17 cellular contexts compared by ENCODE assay signal in genomic region chr20:36538026-36538764, GRCh38. TPM values are rescaled to one million over a fixed set of nuclear protein-coding genes. Genes with fewer than 3 reads are reported as not detected.
A peak's percentile ranks its signal among the peaks of the same experiment; 100 is the strongest.
DNase-seq lines count a peak whose midpoint lies in the region; ATAC-seq, FAIRE-seq and TF ChIP-seq lines count a peak whose summit lies in the region.
"Had no signal": no experiment of that assay in that cellular context is flagged by ENCODE, and none has a peak within 500 bp of the region (broad histone marks: within the 10 kb centered on the region; RNA-seq: fewer than 3 reads in every experiment).

No MANE protein-coding gene starts in this region.

- no peak for TF ChIP-seq EP300 in HepG2 (IDR thresholded peaks at IDR 0.05; ENCODE audit: low read depth in 2 of 2, low read length in 2 of 2)
- TF ChIP-seq EP300 in HepG2 (CRISPR knock-in tag; IDR thresholded peaks at IDR 0.05; ENCODE audit: borderline replicate concordance): no peak

- no peak overlapping the region for H3K27ac ChIP-seq in liver (ENCODE audit: low read depth in 1 of 2, low read length in 2 of 2)
- no peak overlapping the region for H3K27ac ChIP-seq in HepG2 (ENCODE audit: extremely low read length, insufficient read depth, low read length)
- peak overlapping the region; percentile 100 for H3K27ac ChIP-seq in rectal smooth muscle tissue (ENCODE audit: low read depth, low read length)
- H3K27ac ChIP-seq in aorta (ENCODE audit: low read depth in 1 of 2, low read length in 2 of 2): peak overlapping the region; percentile 72 to 87

- TF ChIP-seq CTCF in liver (IDR thresholded peaks at IDR 0.05; ENCODE audit: low read depth, low read length, missing input control) (no peak), HepG2 (CRISPR knock-in tag; IDR thresholded peaks at IDR 0.05) (no peak), fibroblast of mammary gland (conservative IDR thresholded peaks at IDR 0.05; ENCODE audit: control insufficient read depth, insufficient read depth, low read depth, low read length) (no peak)

- POLR2A ChIA-PET in HepG2 (lab: Yijun Ruan, JAX): no interaction called here

- no peak for FAIRE-seq in HepG2 (lab: Jason Lieb, UNC)

- DNase-seq in HepG2 (ENCODE audit: low spot score): no peak
- peak; percentile 41 for DNase-seq in fibroblast of mammary gland (ENCODE audit: low read depth)
- DNase-seq in aorta: peak in 1 of 2 donors; percentile 51
- DNase-seq in NOMO-1 treated with DMSO at 0.1 percent for 48 hours (lab: John Stamatoyannopoulos, UW; ENCODE audit: unreplicated experiment): no peak
- DNase-seq in NCI-H82 treated with DMSO at 0.1 percent for 48 hours (lab: John Stamatoyannopoulos, UW; ENCODE audit: unreplicated experiment): no peak
- no peak for DNase-seq in GF-D8 (lab: John Stamatoyannopoulos, UW)
- DNase-seq: activated CD4-positive, alpha-beta T cell treated with anti-CD3 and anti-CD28 coated beads, Interleukin-2, amount 50 U/mL, for 4 hours; activated T-cell treated with anti-CD3 and anti-CD28 coated beads, Interleukin-2, amount 50 U/mL, for 48 hours; CD4-positive, alpha-beta memory T cell; DND-41; NCI-H1694; NCI-H526 treated with DMSO at 0.1 percent for 48 hours; stimulated activated naive B cell treated with anti-CD40 and anti-IgM and Interleukin-4, amounts not matched to agents 10 μg/mL and 1 μg/mL and 100 μg/mL, for 72 hours had no signal

- no peak for TF ChIP-seq POLR2A in HepG2 (IDR thresholded peaks at IDR 0.05; ENCODE audit: insufficient read depth in 1 of 2, low read depth in 2 of 2, low read length in 2 of 2)

- H3K4me1 ChIP-seq in liver (ENCODE audit: control insufficient read depth in 4 of 4, insufficient read depth in 4 of 4, low read length in 3 of 4) (peaks cover 0 to 5% (median 0%) of the 10 kb centered on the region in 4 donors), HepG2 (ENCODE audit: insufficient read depth, low read length) (peaks cover 34% of the 10 kb centered on the region), rectal smooth muscle tissue (ENCODE audit: control insufficient read depth, insufficient read depth, low read length) (peaks cover 4% of the 10 kb centered on the region), aorta (ENCODE audit: control insufficient read depth in 1 of 2, insufficient read depth in 2 of 2, low read length in 2 of 2) (no peaks in the 10 kb centered on the region)

- WGBS in liver: 88% methylated on average over 12 of the region's 12 CpGs
- 86% methylated on average over 12 of the region's 12 CpGs for WGBS in HepG2 (ENCODE audit: low lambda C conversion rate)
- WGBS in aorta, 2 donors: 8 to 11% methylated on average over 12 of the region's 12 CpGs

- H3K4me3 ChIP-seq in liver (ENCODE audit: low read depth in 1 of 3, low read length in 3 of 3) (no peak overlapping the region), HepG2 (replicated peaks in 1 of 3; ENCODE audit: insufficient read depth in 1 of 3, low read depth in 2 of 3, low read length in 3 of 3) (no peak overlapping the region), fibroblast of mammary gland (ENCODE audit: control insufficient read depth, low read depth, low read length) (no peak overlapping the region), rectal smooth muscle tissue (ENCODE audit: low read length) (no peak overlapping the region), aorta (ENCODE audit: low read length in 2 of 2) (no peak overlapping the region)

- no peak overlapping the region for H2AFZ ChIP-seq in HepG2 (ENCODE audit: low read length)

- H3K36me3 ChIP-seq in liver (ENCODE audit: control insufficient read depth in 4 of 4, insufficient read depth in 3 of 4, low read depth in 1 of 4, low read length in 3 of 4) (no peaks in the 10 kb centered on the region), HepG2 (replicated peaks in 1 of 2; ENCODE audit: control insufficient read depth in 1 of 2, insufficient read depth in 2 of 2, low read length in 2 of 2) (no peaks in the 10 kb centered on the region), rectal smooth muscle tissue (ENCODE audit: control insufficient read depth, insufficient read depth, low read length) (peaks cover 5% of the 10 kb centered on the region), aorta (ENCODE audit: control insufficient read depth in 1 of 2, insufficient read depth in 2 of 2, low read length in 1 of 2) (no peaks in the 10 kb centered on the region)

- H3K9ac ChIP-seq in liver (ENCODE audit: low read depth in 1 of 2, low read length in 2 of 2): no peak overlapping the region
- H3K9ac ChIP-seq in HepG2 (ENCODE audit: insufficient read depth, low read depth, low read length): no peak overlapping the region
- H3K9ac ChIP-seq in rectal smooth muscle tissue (ENCODE audit: low read length): no peak overlapping the region

- TF ChIP-seq RAD21 in liver (IDR thresholded peaks at IDR 0.05) (no peak), HepG2 (CRISPR knock-in tag; IDR thresholded peaks at IDR 0.05) (no peak)

- in situ Hi-C loops in HepG2 (cut with HindIII; ENCODE audit: extremely low pct_ligation_motif_present, low pct_unique_long_range_greater_than_20kb): no loop called here

- no peaks in the 10 kb centered on the region for H3K9me3 ChIP-seq in liver (ENCODE audit: control insufficient read depth in 4 of 4, low read length in 3 of 4)
- no peaks in the 10 kb centered on the region for H3K9me3 ChIP-seq in HepG2 (ENCODE audit: low read length)
- no peaks in the 10 kb centered on the region for H3K9me3 ChIP-seq in aorta (ENCODE audit: control insufficient read depth, low read length)

- ATAC-seq in HepG2: no peak
- no peak for ATAC-seq in aorta (ENCODE audit: low FRiP score)
- ATAC-seq: sciatic nerve; stimulated activated naive B cell treated with anti-CD40 and anti-IgM and Interleukin-4, amounts not matched to agents 10 μg/mL and 1 μg/mL and 100 μg/mL, for 72 hours had no signal

- no peaks in the 10 kb centered on the region; the same call in 1 of the 2 replicates for H4K20me1 ChIP-seq in HepG2 (ENCODE audit: insufficient read depth, low read length)

- CTCF ChIA-PET in HepG2 (lab: Yijun Ruan, JAX; ENCODE audit: low intra/inter-chr PET ratio, low total read pairs): no interaction called here

- intact Hi-C loops in HepG2 (cut with micrococcal nuclease; ENCODE audit: unreplicated experiment): no loop called here
- intact Hi-C loops in aorta (cut with DNase I): no loop called here

- H3K27me3 ChIP-seq in liver (ENCODE audit: control insufficient read depth in 4 of 4, insufficient read depth in 4 of 4, low read length in 3 of 4) (no peaks in the 10 kb centered on the region), HepG2 (ENCODE audit: control insufficient read depth in 1 of 2, insufficient read depth in 2 of 2, low read length in 2 of 2) (no peaks in the 10 kb centered on the region), rectal smooth muscle tissue (ENCODE audit: control insufficient read depth, insufficient read depth, low read length) (no peaks in the 10 kb centered on the region), aorta (ENCODE audit: control insufficient read depth in 1 of 2, insufficient read depth in 2 of 2, low read length in 1 of 2) (no peaks in the 10 kb centered on the region)

- H3K4me2 ChIP-seq in HepG2 (ENCODE audit: low read depth, low read length): no peak overlapping the region

- BruUV-seq in HepG2 (replicated peaks; lab: Mats Ljungman, UMichigan): no TSS peak

- no peaks in the 10 kb centered on the region for H3K79me2 ChIP-seq in HepG2 (ENCODE audit: insufficient read depth, low read length)

RNA-seq across cellular contexts. Expression of gene MYL9, which starts 3.1 kb away (rescaled TPM):
- 1 to 10 TPM in 1 of 2 donors, under 1 TPM in 1; 0.98 to 5.4 TPM for total RNA-seq in liver
- polyA plus RNA-seq in liver: 10 to 100 TPM in 1 of 2 donors, 1 to 10 TPM in 1; 9.9 to 27.0 TPM
- total RNA-seq in HepG2 (2016; rRNA removed; fragmentation: Illumina TruSeq; extraction: Trizol): 2.2 and 2.7 TPM in 2 replicates
- total RNA-seq in HepG2 (2016; cell fraction: cytosol; rRNA removed; fragmentation: Illumina TruSeq; extraction: Trizol; ENCODE audit: low read depth): 0.79 and 0.91 TPM in 2 replicates
- 2.5 TPM in 2 replicates for total RNA-seq in HepG2 (2016; cell fraction: insoluble cytoplasmic fraction; rRNA removed; fragmentation: Illumina TruSeq; extraction: Trizol)
- total RNA-seq in HepG2 (2016; cell fraction: membrane; rRNA removed; fragmentation: Illumina TruSeq; extraction: Trizol): 1.5 and 2.5 TPM in 2 replicates
- 1.3 and 1.7 TPM in 2 replicates for total RNA-seq in HepG2 (2016; cell fraction: nucleus; rRNA removed; fragmentation: Illumina TruSeq; extraction: Trizol)
- 0.87 and 1.1 TPM in 2 replicates for polyA plus RNA-seq in HepG2 (2011; rRNA removed)
- polyA plus RNA-seq in HepG2 (2011; cell fraction: cytosol; rRNA removed): 0.72 and 0.73 TPM in 2 replicates
- polyA plus RNA-seq in HepG2 (2011; cell fraction: nucleus; rRNA removed): 0.59 and 0.69 TPM in 2 replicates
- polyA plus RNA-seq in HepG2 (2012): 1.2 and 1.4 TPM in 2 replicates
- polyA plus RNA-seq in HepG2 (2016; cell fraction: cytosol; fragmentation: Illumina TruSeq; extraction: Trizol; ENCODE audit: low read depth): 4.6 and 5.7 TPM in 2 replicates
- 10.1 and 12.3 TPM in 2 replicates for polyA plus RNA-seq in HepG2 (2016; cell fraction: insoluble cytoplasmic fraction; fragmentation: Illumina TruSeq; extraction: Trizol; ENCODE audit: low read depth)
- polyA plus RNA-seq in HepG2 (2016; cell fraction: membrane; fragmentation: Illumina TruSeq; extraction: Trizol; ENCODE audit: low read depth): 6.4 and 6.8 TPM in 2 replicates
- polyA plus RNA-seq in HepG2 (2016; cell fraction: nucleus; fragmentation: Illumina TruSeq; extraction: Trizol; ENCODE audit: insufficient read depth, low read depth): 8.9 and 9.0 TPM in 2 replicates
- polyA minus RNA-seq in HepG2 (2011; rRNA and poly(A)+ RNA removed; ENCODE audit: low replicate concordance): 0.72 and 4.7 TPM in 2 replicates
- 0.70 and 0.89 TPM in 2 replicates for polyA minus RNA-seq in HepG2 (2011; cell fraction: cytosol; rRNA and poly(A)+ RNA removed)
- polyA minus RNA-seq in HepG2 (2011; cell fraction: nucleus; rRNA and poly(A)+ RNA removed): 0.39 and 0.75 TPM in 2 replicates
- 1,000 to 10,000 TPM; 2,086 to 3,222 TPM for total RNA-seq in aorta
- polyA plus RNA-seq in aorta: 1,000 to 10,000 TPM; 1,693 to 2,621 TPM
- total RNA-seq: CD4-positive, alpha-beta memory T cell had no signal
- polyA plus RNA-seq: CD4-positive, alpha-beta memory T cell; neural cell had no signal

RNA-seq across cellular contexts. Expression of gene TGIF2, which starts 35.2 kb away (rescaled TPM):
- total RNA-seq in liver (1 to 10 TPM; 4.8 to 7.9 TPM), HepG2 (2016; rRNA removed; fragmentation: Illumina TruSeq; extraction: Trizol) (53.9 and 60.3 TPM in 2 replicates), aorta (10 to 100 TPM; 11.8 to 12.8 TPM)
- polyA plus RNA-seq in liver (1 to 10 TPM; 3.7 to 3.9 TPM), HepG2 (2011; rRNA removed) (41.3 and 49.9 TPM in 2 replicates), aorta (1 to 10 TPM; 3.6 to 5.3 TPM)
- total RNA-seq in HepG2 (2016; cell fraction: cytosol; rRNA removed; fragmentation: Illumina TruSeq; extraction: Trizol; ENCODE audit: low read depth): 14.9 and 16.3 TPM in 2 replicates
- 49.1 and 52.3 TPM in 2 replicates for total RNA-seq in HepG2 (2016; cell fraction: insoluble cytoplasmic fraction; rRNA removed; fragmentation: Illumina TruSeq; extraction: Trizol)
- 65.6 and 66.2 TPM in 2 replicates for total RNA-seq in HepG2 (2016; cell fraction: membrane; rRNA removed; fragmentation: Illumina TruSeq; extraction: Trizol)
- 24.2 and 31.3 TPM in 2 replicates for total RNA-seq in HepG2 (2016; cell fraction: nucleus; rRNA removed; fragmentation: Illumina TruSeq; extraction: Trizol)
- 46.3 and 49.3 TPM in 2 replicates for polyA plus RNA-seq in HepG2 (2011; cell fraction: cytosol; rRNA removed)
- 32.5 and 35.0 TPM in 2 replicates for polyA plus RNA-seq in HepG2 (2011; cell fraction: nucleus; rRNA removed)
- 23.6 and 28.9 TPM in 2 replicates for polyA plus RNA-seq in HepG2 (2012)
- 12.4 and 13.0 TPM in 2 replicates for polyA plus RNA-seq in HepG2 (2016; cell fraction: cytosol; fragmentation: Illumina TruSeq; extraction: Trizol; ENCODE audit: low read depth)
- 49.9 and 59.5 TPM in 2 replicates for polyA plus RNA-seq in HepG2 (2016; cell fraction: insoluble cytoplasmic fraction; fragmentation: Illumina TruSeq; extraction: Trizol; ENCODE audit: low read depth)
- polyA plus RNA-seq in HepG2 (2016; cell fraction: membrane; fragmentation: Illumina TruSeq; extraction: Trizol; ENCODE audit: low read depth): 44.7 and 47.8 TPM in 2 replicates
- 38.6 and 40.7 TPM in 2 replicates for polyA plus RNA-seq in HepG2 (2016; cell fraction: nucleus; fragmentation: Illumina TruSeq; extraction: Trizol; ENCODE audit: insufficient read depth, low read depth)
- 14.1 and 93.1 TPM in 2 replicates for polyA minus RNA-seq in HepG2 (2011; rRNA and poly(A)+ RNA removed; ENCODE audit: low replicate concordance)
- polyA minus RNA-seq in HepG2 (2011; cell fraction: cytosol; rRNA and poly(A)+ RNA removed): 38.7 and 42.5 TPM in 2 replicates
- 19.2 and 22.9 TPM in 2 replicates for polyA minus RNA-seq in HepG2 (2011; cell fraction: nucleus; rRNA and poly(A)+ RNA removed)

Comparison
In these comparisons a context has a peak if more than half of its experiments do, and no peak if none do; other contexts are left out.
1. H3K27ac ChIP-seq: peak in rectal smooth muscle tissue (single experiment) and aorta (2 of 2); none in liver (0 of 2) and HepG2 (single experiment).
2. RNA of gene MYL9, which starts 3.1 kb away (total RNA-seq): 2,086 to 3,222 TPM in aorta; 0.98 to 5.4 TPM in liver and 0.79 to 2.7 TPM in HepG2; every median in the first group is over 100 times any median in the second.